17 cellular contexts compared by ENCODE assay signal in the genomic region with DNA sequence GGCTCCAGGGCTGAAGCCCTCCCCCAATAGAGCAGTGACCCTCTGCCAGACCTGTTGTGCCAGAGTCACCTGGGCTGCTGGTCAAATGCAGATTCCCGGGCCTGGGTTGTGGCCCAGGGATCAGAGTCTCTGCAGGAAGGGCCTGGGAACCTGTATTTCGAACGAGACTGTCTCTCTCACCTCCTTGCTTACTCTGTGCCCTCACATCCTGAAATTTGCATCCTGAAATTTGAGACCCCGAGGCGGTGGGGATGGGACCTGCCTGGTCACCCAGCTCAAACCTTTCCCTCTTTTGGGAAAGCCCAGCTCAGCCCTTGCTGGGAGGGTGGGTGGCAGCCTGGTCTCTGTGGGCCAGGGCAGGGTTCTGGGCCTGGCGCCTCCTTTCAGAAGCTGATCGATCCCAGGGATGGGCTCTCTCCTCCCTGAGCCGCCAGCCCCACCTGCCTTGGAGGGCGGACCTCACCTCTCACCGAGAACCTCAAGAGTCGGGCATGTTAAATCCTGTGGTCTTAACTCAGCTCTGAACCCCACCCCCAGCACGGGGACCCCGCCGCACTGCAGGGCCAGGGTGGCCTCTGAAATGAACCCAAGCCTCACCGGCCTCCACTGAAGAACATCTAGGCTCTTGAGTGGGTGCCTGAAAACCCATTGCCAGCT. TPM values are rescaled to one million over a fixed set of nuclear protein-coding genes. Genes with fewer than 3 reads are reported as not detected.
DNase-seq lines count a peak whose midpoint lies in the region; ATAC-seq and TF ChIP-seq lines count a peak whose summit lies in the region.
"Had no signal": no experiment of that assay in that cellular context is flagged by ENCODE, and none has a peak within 500 bp of the region (broad histone marks: within the 10 kb centered on the region; RNA-seq: fewer than 3 reads in every experiment).

No MANE protein-coding gene starts in this region.

- H3K4me3 ChIP-seq in HEK293 (ENCODE audit: low read depth, low read length) (no peak overlapping the region), neural progenitor cell (no peak overlapping the region)
- H3K4me3 ChIP-seq: SK-N-MC had no signal

- no peaks in the 10 kb centered on the region for H3K9me3 Mint-ChIP-seq in activated CD8-positive, alpha-beta memory T cell treated with anti-CD3 and anti-CD28 coated beads, Interleukin-2, amount 10 ng/mL, durations not matched to agents 7 days and 5 days (ENCODE audit: low read depth)
- no peaks in the 10 kb centered on the region for H3K9me3 Mint-ChIP-seq in central memory CD8-positive, alpha-beta T cell
- H3K9me3 Mint-ChIP-seq in neural progenitor cell, result no peaks in the 10 kb centered on the region

- H3K4me1 ChIP-seq in HEK293 (ENCODE audit: control insufficient read depth, insufficient read depth, low read length) (no peaks in the 10 kb centered on the region), neural progenitor cell (peaks cover 20% of the 10 kb centered on the region)

- CTCF ChIA-PET in activated CD8-positive, alpha-beta memory T cell treated with anti-CD3 and anti-CD28 coated beads, Interleukin-2, amount 10 ng/mL, durations not matched to agents 7 days and 5 days (lab: Charles Lee), result interaction anchor here (0.8 to 2.8 kb wide), 11 partner anchors 10 to 407 kb away, joined by 3 to 13 read pairs (median 4); partner anchors contain the start of gene IER5L
- CTCF ChIA-PET in HEK293 (lab: Yijun Ruan, JAX), result interaction anchor here (1.4 kb wide), 1 partner anchor 79 kb away, joined by 3 read pairs; no protein-coding TSS in a partner anchor

- DNase-seq in activated CD8-positive, alpha-beta memory T cell treated with anti-CD3 and anti-CD28 coated beads, Interleukin-2, amount 10 ng/mL, durations not matched to agents 7 days and 5 days, result no peak
- no peak for DNase-seq in activated CD8-positive, alpha-beta memory T cell treated with anti-CD3 and anti-CD28 coated beads, Interleukin-2, amount 50 U/mL, for 48 hours
- DNase-seq in central memory CD8-positive, alpha-beta T cell (ENCODE audit: low spot score in 2 of 2), result no peak
- DNase-seq in neural progenitor cell (ENCODE audit: low spot score) (no peak), ACHN (no peak)
- DNase-seq in stimulated activated CD4-positive, alpha-beta T cell treated with anti-CD3 and anti-CD28 coated beads, Interleukin-2, amount 100 ng/mL, for 48 hours, result no peak
- DNase-seq: 8988T; Caco-2; NCI-H1092; NCI-H345; NCI-H526 treated with DMSO at 0.1 percent for 48 hours; NK-92 treated with Interleukin-12 subunit alpha and Interleukin-12 subunit beta, amount 100 ng/mL, for 24 hours had no signal

- no peaks in the 10 kb centered on the region for H3K27me3 Mint-ChIP-seq in activated CD8-positive, alpha-beta memory T cell treated with anti-CD3 and anti-CD28 coated beads, Interleukin-2, amount 10 ng/mL, durations not matched to agents 7 days and 5 days
- no peaks in the 10 kb centered on the region for H3K27me3 Mint-ChIP-seq in central memory CD8-positive, alpha-beta T cell
- peaks cover 31% of the 10 kb centered on the region for H3K27me3 Mint-ChIP-seq in neural progenitor cell (ENCODE audit: insufficient read depth, low read depth)

- no peak overlapping the region for H3K4me2 ChIP-seq in neural progenitor cell

- H3K36me3 Mint-ChIP-seq in activated CD8-positive, alpha-beta memory T cell treated with anti-CD3 and anti-CD28 coated beads, Interleukin-2, amount 10 ng/mL, durations not matched to agents 7 days and 5 days, result no peaks in the 10 kb centered on the region
- peaks cover 1% of the 10 kb centered on the region for H3K36me3 Mint-ChIP-seq in central memory CD8-positive, alpha-beta T cell (ENCODE audit: insufficient read depth)
- no peaks in the 10 kb centered on the region for H3K36me3 Mint-ChIP-seq in neural progenitor cell

- no peak overlapping the region for H2AFZ ChIP-seq in neural progenitor cell (replicated peaks)

- no peak overlapping the region for H3K9ac ChIP-seq in neural progenitor cell

- ATAC-seq in activated CD8-positive, alpha-beta memory T cell treated with anti-CD3 and anti-CD28 coated beads, Interleukin-2, amount 10 ng/mL, durations not matched to agents 7 days and 5 days, result no peak
- no peak for ATAC-seq in central memory CD8-positive, alpha-beta T cell (replicated peaks; ENCODE audit: extremely low read depth, poor library complexity, severe bottlenecking)
- ATAC-seq in HG03159 (IDR thresholded peaks at IDR 0.05; ENCODE audit: unreplicated experiment), result no peak
- ATAC-seq: HCT116 had no signal

- H3K36me3 ChIP-seq in HEK293 (ENCODE audit: control insufficient read depth in 2 of 2, insufficient read depth in 1 of 2, low read length in 2 of 2), result no peaks in the 10 kb centered on the region
- H3K36me3 ChIP-seq in neural progenitor cell, result no peaks in the 10 kb centered on the region

- TF ChIP-seq CTCF in HEK293 (tag by site-specific recombination; IDR thresholded peaks at IDR 0.05), result no peak
- TF ChIP-seq CTCF in neural progenitor cell (IDR thresholded peaks at IDR 0.05), result no peak

- no peaks in the 10 kb centered on the region for H3K27me3 ChIP-seq in neural progenitor cell

- H3K27ac ChIP-seq in HEK293 (ENCODE audit: extremely low read depth, low read depth, low read length) (no peak overlapping the region), neural progenitor cell (no peak overlapping the region)
- H3K27ac ChIP-seq: C4-2B, SK-N-MC had no signal

- peaks cover 48% of the 10 kb centered on the region for H3K4me1 Mint-ChIP-seq in activated CD8-positive, alpha-beta memory T cell treated with anti-CD3 and anti-CD28 coated beads, Interleukin-2, amount 10 ng/mL, durations not matched to agents 7 days and 5 days
- H3K4me1 Mint-ChIP-seq in central memory CD8-positive, alpha-beta T cell, result peaks cover 45% of the 10 kb centered on the region
- H3K4me1 Mint-ChIP-seq in neural progenitor cell, result peaks cover 49% of the 10 kb centered on the region

- H3K9me3 ChIP-seq in HEK293 (ENCODE audit: control insufficient read depth, insufficient read depth, low read depth, low read length) (no peaks in the 10 kb centered on the region), neural progenitor cell (ENCODE audit: low read depth) (no peaks in the 10 kb centered on the region)
- H3K9me3 ChIP-seq: Caco-2 had no signal

- in situ Hi-C loops in ACHN (cut with HindIII; ENCODE audit: low pct_ligation_motif_present, low pct_unique_long_range_greater_than_20kb, low sequenced_read_pairs), result no loop called here

- H4K20me1 ChIP-seq in neural progenitor cell (ENCODE audit: low read depth), result no peaks in the 10 kb centered on the region

- H3K4me3 Mint-ChIP-seq in activated CD8-positive, alpha-beta memory T cell treated with anti-CD3 and anti-CD28 coated beads, Interleukin-2, amount 10 ng/mL, durations not matched to agents 7 days and 5 days, result no peak overlapping the region
- H3K4me3 Mint-ChIP-seq in central memory CD8-positive, alpha-beta T cell, result peak overlapping the region; percentile 67
- no peak overlapping the region for H3K4me3 Mint-ChIP-seq in neural progenitor cell

- H3K27ac Mint-ChIP-seq in activated CD8-positive, alpha-beta memory T cell treated with anti-CD3 and anti-CD28 coated beads, Interleukin-2, amount 10 ng/mL, durations not matched to agents 7 days and 5 days, result peak overlapping the region; percentile 31
- H3K27ac Mint-ChIP-seq in central memory CD8-positive, alpha-beta T cell (ENCODE audit: low read depth), result no peak overlapping the region
- H3K27ac Mint-ChIP-seq in neural progenitor cell, result peak overlapping the region; percentile 96

- peaks cover 9% of the 10 kb centered on the region for H3F3A ChIP-seq in neural progenitor cell (ENCODE audit: low read depth)

- POLR2A ChIA-PET in HEK293 (lab: Yijun Ruan, JAX), result no interaction called here

- H3K79me2 ChIP-seq in neural progenitor cell (ENCODE audit: low read depth), result no peaks in the 10 kb centered on the region

TF ChIP-seq in HEK293, 187 proteins besides CTCF, POLR2A, EP300 and RAD21:
- TF ChIP-seq ZNF391 (tag by site-specific recombination; IDR thresholded peaks at IDR 0.05; ENCODE audit: borderline replicate concordance, low read depth), result no peak
- no peak for TF ChIP-seq KLF10 (tag by site-specific recombination; IDR thresholded peaks at IDR 0.05)
- TF ChIP-seq ZBTB20 (tag by site-specific recombination; IDR thresholded peaks at IDR 0.05), result peak; percentile 79
- TF ChIP-seq SP3 (tag by site-specific recombination; IDR thresholded peaks at IDR 0.05), result no peak

RNA-seq across cellular contexts. Expression of gene IER5L, which starts 44.0 kb away (rescaled TPM):
- 1 to 10 TPM; 4.9 to 6.1 TPM for total RNA-seq in activated CD8-positive, alpha-beta memory T cell treated with anti-CD3 and anti-CD28 coated beads, Interleukin-2, amount 10 ng/mL, durations not matched to agents 7 days and 5 days
- 12.2 and 32.7 TPM in 2 replicates for total RNA-seq in neural progenitor cell (ENCODE audit: low replicate concordance)
